In the genomic region with DNA sequence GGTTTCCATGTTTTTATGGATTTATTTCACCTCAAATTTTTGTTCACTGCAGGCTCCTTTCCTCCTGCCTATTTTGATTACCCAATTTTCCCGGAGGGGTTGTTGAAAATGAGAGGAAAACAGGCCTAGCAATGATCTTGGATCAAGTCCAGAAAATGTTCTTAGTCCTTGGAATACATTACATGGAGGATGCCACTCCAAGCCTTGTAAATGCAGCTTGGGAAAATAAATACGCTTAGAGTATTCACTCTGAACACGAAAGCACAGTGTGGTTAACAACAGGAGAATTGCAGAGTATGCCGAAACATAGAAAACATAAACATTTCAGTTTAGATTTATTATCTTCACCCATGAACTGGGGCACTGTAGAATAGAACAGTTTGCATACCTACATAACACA, we compare ENCODE assay signal across 12 cellular contexts. TPM values are rescaled to one million over a fixed set of nuclear protein-coding genes. Genes with fewer than 3 reads are reported as not detected.
A peak's percentile ranks its signal among the peaks of the same experiment; 100 is the strongest.
DNase-seq lines count a peak whose midpoint lies in the region; ATAC-seq and TF ChIP-seq lines count a peak whose summit lies in the region.
"Had no signal": no experiment of that assay in that cellular context is flagged by ENCODE, and none has a peak within 500 bp of the region (broad histone marks: within the 10 kb centered on the region; RNA-seq: fewer than 3 reads in every experiment).

No MANE protein-coding gene starts in this region.

- POLR2A ChIA-PET in GM10248 (lab: Yijun Ruan, JAX), result no interaction called here

- TF ChIP-seq CTCF in GM10248 (IDR thresholded peaks at IDR 0.05; ENCODE audit: control extremely low read depth, extremely low read depth, low read depth, missing control alignments), result no peak

- CTCF ChIA-PET in GM10248 (lab: Yijun Ruan, JAX), result no interaction called here

- DNase-seq in DMS53 (lab: John Stamatoyannopoulos, UW) (peak; percentile 40), NCI-H1105 treated with DMSO at 0.1 percent for 48 hours (lab: John Stamatoyannopoulos, UW) (peak; percentile 93), SK-MEL-5 (ENCODE audit: low read depth, low spot score) (peak; percentile 48), iris pigment epithelial cell (ENCODE audit: low read depth) (peak; percentile 31), CD1c-positive myeloid dendritic cell (ENCODE audit: extremely low spot score) (no peak), GM10248 (ENCODE audit: extremely low spot score) (no peak)
- DNase-seq in activated CD4-positive, alpha-beta T cell treated with anti-CD3 and anti-CD28 coated beads for 4 hours, result no peak
- DNase-seq: activated CD4-positive, alpha-beta T cell treated with anti-CD3 and anti-CD28 coated beads, Interleukin-2, amount 10 ng/mL, durations not matched to agents 24 days and 14 days; pancreas; thyroid gland had no signal

- ATAC-seq in HG03342 (IDR thresholded peaks at IDR 0.05; ENCODE audit: unreplicated experiment), result no peak
- ATAC-seq: gastroesophageal sphincter, pancreas had no signal

- in situ Hi-C loops in SK-MEL-5 (cut with HindIII; ENCODE audit: low pct_unique_long_range_greater_than_20kb, low sequenced_read_pairs), result no loop called here

RNA-seq across cellular contexts. Expression of gene CD36, which starts 7.8 kb away (rescaled TPM):
- 35.2 and 45.5 TPM in 2 replicates for total RNA-seq in SK-MEL-5 (2014; rRNA removed; shearing (Covaris generic))
- polyA plus RNA-seq in SK-MEL-5 (2015; cell fraction: cytosol; rRNA removed), result 24.0 and 27.4 TPM in 2 replicates
- polyA plus RNA-seq in SK-MEL-5 (2015; cell fraction: nucleus; rRNA removed), result 12.7 and 19.4 TPM in 2 replicates
- total RNA-seq: activated CD4-positive, alpha-beta T cell treated with anti-CD3 and anti-CD28 coated beads, Interleukin-2, amount 10 ng/mL, durations not matched to agents 24 days and 14 days had no signal

Comparison
In these comparisons a context has a peak if more than half of its experiments do, and no peak if none do; other contexts are left out.
1. DNase-seq: peak in DMS53 (single experiment), NCI-H1105 treated with DMSO at 0.1 percent for 48 hours (single experiment), SK-MEL-5 (single experiment) and iris pigment epithelial cell (single experiment); none in CD1c-positive myeloid dendritic cell (single experiment), GM10248 (single experiment) and activated CD4-positive, alpha-beta T cell treated with anti-CD3 and anti-CD28 coated beads for 4 hours (0 of 2).